In genomic region chr6:119043265-119043664, GRCh38 we compare ENCODE assay signal across 30 cellular contexts. TPM values are rescaled to one million over a fixed set of nuclear protein-coding genes. Genes with fewer than 3 reads are reported as not detected.
DNase-seq lines count a peak whose midpoint lies in the region; ATAC-seq and TF ChIP-seq lines count a peak whose summit lies in the region.
"Had no signal": no experiment of that assay in that cellular context is flagged by ENCODE, and none has a peak within 500 bp of the region (broad histone marks: within the 10 kb centered on the region; RNA-seq: fewer than 3 reads in every experiment).

No MANE protein-coding gene starts in this region.

- ATAC-seq in activated CD8-positive, alpha-beta T cell treated with anti-CD3 and anti-CD28 coated beads for 36 hours, result peak; percentile 76
- no peak for ATAC-seq in activated CD8-positive, alpha-beta T cell treated with anti-CD3 and anti-CD28 coated beads, Interleukin-2, amount 10 ng/mL, durations not matched to agents 7 days and 5 days
- peak; percentile 30 for ATAC-seq in GM18907 (IDR thresholded peaks at IDR 0.05; ENCODE audit: unreplicated experiment)
- peak; percentile 30 for ATAC-seq in HG03520 (IDR thresholded peaks at IDR 0.05; ENCODE audit: unreplicated experiment)
- ATAC-seq in foreskin keratinocyte, result peak; percentile 29
- ATAC-seq in HG02973 (IDR thresholded peaks at IDR 0.05; ENCODE audit: unreplicated experiment), result no peak
- no peak for ATAC-seq in HG03095 (IDR thresholded peaks at IDR 0.05; ENCODE audit: unreplicated experiment)
- ATAC-seq: naive thymus-derived CD4-positive, alpha-beta T cell had no signal

- H3K4me1 Mint-ChIP-seq in activated CD8-positive, alpha-beta T cell treated with anti-CD3 and anti-CD28 coated beads for 36 hours (ENCODE audit: low read depth), result peaks cover 11% of the 10 kb centered on the region
- H3K4me1 Mint-ChIP-seq in activated CD8-positive, alpha-beta T cell treated with anti-CD3 and anti-CD28 coated beads, Interleukin-2, amount 10 ng/mL, durations not matched to agents 7 days and 5 days (ENCODE audit: low read depth), result peaks cover 2% of the 10 kb centered on the region
- H3K4me1 Mint-ChIP-seq: B cell; CD8-positive, alpha-beta memory T cell had no signal

- H3K27me3 ChIP-seq in foreskin keratinocyte, result no peaks in the 10 kb centered on the region
- H3K27me3 ChIP-seq: breast epithelium, sigmoid colon, SJCRH30, stomach, tibial artery had no signal

- no peaks in the 10 kb centered on the region for H3K27me3 Mint-ChIP-seq in activated CD8-positive, alpha-beta T cell treated with anti-CD3 and anti-CD28 coated beads for 36 hours
- no peaks in the 10 kb centered on the region for H3K27me3 Mint-ChIP-seq in activated CD8-positive, alpha-beta T cell treated with anti-CD3 and anti-CD28 coated beads, Interleukin-2, amount 10 ng/mL, durations not matched to agents 7 days and 5 days (ENCODE audit: low read depth)
- H3K27me3 Mint-ChIP-seq: naive thymus-derived CD4-positive, alpha-beta T cell; progenitor cell of endocrine pancreas had no signal

- CTCF ChIA-PET in activated CD8-positive, alpha-beta T cell treated with anti-CD3 and anti-CD28 coated beads for 36 hours (lab: Charles Lee), result no interaction called here
- CTCF ChIA-PET in activated CD8-positive, alpha-beta T cell treated with anti-CD3 and anti-CD28 coated beads, Interleukin-2, amount 10 ng/mL, durations not matched to agents 7 days and 5 days (lab: Charles Lee), result no interaction called here

- no peak overlapping the region for H3K4me3 Mint-ChIP-seq in activated CD8-positive, alpha-beta T cell treated with anti-CD3 and anti-CD28 coated beads for 36 hours
- no peak overlapping the region for H3K4me3 Mint-ChIP-seq in activated CD8-positive, alpha-beta T cell treated with anti-CD3 and anti-CD28 coated beads, Interleukin-2, amount 10 ng/mL, durations not matched to agents 7 days and 5 days
- H3K4me3 Mint-ChIP-seq: B cell; CD8-positive, alpha-beta memory T cell; naive thymus-derived CD4-positive, alpha-beta T cell had no signal

- POLR2A ChIA-PET in activated CD8-positive, alpha-beta T cell treated with anti-CD3 and anti-CD28 coated beads for 36 hours (lab: Charles Lee), result interaction anchor here (0.6 to 0.9 kb wide), 2 partner anchors 105 to 302 kb away, joined by 3 read pairs; no protein-coding TSS in a partner anchor
- POLR2A ChIA-PET in activated CD8-positive, alpha-beta T cell treated with anti-CD3 and anti-CD28 coated beads, Interleukin-2, amount 10 ng/mL, durations not matched to agents 7 days and 5 days (lab: Charles Lee), result interaction anchor here (0.6 kb wide), 1 partner anchor 50 kb away, joined by 5 read pairs; no protein-coding TSS in a partner anchor

- H3K27ac ChIP-seq in foreskin keratinocyte, result no peak overlapping the region
- H3K27ac ChIP-seq: breast epithelium, HL-60, sigmoid colon, SJCRH30, stomach, tibial artery had no signal

- TF ChIP-seq CTCF in activated CD8-positive, alpha-beta T cell treated with anti-CD3 and anti-CD28 coated beads for 36 hours (IDR thresholded peaks at IDR 0.05), result no peak
- TF ChIP-seq CTCF in foreskin keratinocyte (conservative IDR thresholded peaks at IDR 0.05), result no peak

- H3K27ac Mint-ChIP-seq in activated CD8-positive, alpha-beta T cell treated with anti-CD3 and anti-CD28 coated beads for 36 hours, result no peak overlapping the region
- no peak overlapping the region for H3K27ac Mint-ChIP-seq in activated CD8-positive, alpha-beta T cell treated with anti-CD3 and anti-CD28 coated beads, Interleukin-2, amount 10 ng/mL, durations not matched to agents 7 days and 5 days
- H3K27ac Mint-ChIP-seq: B cell, progenitor cell of endocrine pancreas had no signal

- peak; percentile 10 for DNase-seq in activated CD8-positive, alpha-beta T cell treated with anti-CD3 and anti-CD28 coated beads for 36 hours
- DNase-seq in activated CD8-positive, alpha-beta T cell treated with anti-CD3 and anti-CD28 coated beads, Interleukin-2, amount 10 ng/mL, durations not matched to agents 7 days and 5 days, result no peak
- DNase-seq in foreskin keratinocyte, result peak in 1 of 2 donors; percentile 22
- no peak for DNase-seq in KG1 (lab: John Stamatoyannopoulos, UW)
- DNase-seq: activated gamma-delta T cell; CD8-positive, alpha-beta memory T cell; DMS 273 treated with DMSO at 0.1 percent for 48 hours; effector memory CD4-positive, alpha-beta T cell; EL; erythroblast; Karpas-422; kidney; midbrain; naive thymus-derived CD4-positive, alpha-beta T cell; NCI-H1417 treated with DMSO at 0.1 percent for 48 hours; NCI-H2081 treated with DMSO at 0.1 percent for 48 hours; NCI-H345; NCI-H748 treated with DMSO at 0.1 percent for 48 hours; sigmoid colon; SJCRH30; stomach; tibial artery had no signal

- intact Hi-C loops in activated CD8-positive, alpha-beta T cell treated with anti-CD3 and anti-CD28 coated beads for 36 hours (cut with micrococcal nuclease), result no loop called here

- no peaks in the 10 kb centered on the region for H3K36me3 Mint-ChIP-seq in activated CD8-positive, alpha-beta T cell treated with anti-CD3 and anti-CD28 coated beads for 36 hours (ENCODE audit: low read depth)
- no peaks in the 10 kb centered on the region for H3K36me3 Mint-ChIP-seq in activated CD8-positive, alpha-beta T cell treated with anti-CD3 and anti-CD28 coated beads, Interleukin-2, amount 10 ng/mL, durations not matched to agents 7 days and 5 days (ENCODE audit: low read depth)

- no peaks in the 10 kb centered on the region for H3K9me3 Mint-ChIP-seq in activated CD8-positive, alpha-beta T cell treated with anti-CD3 and anti-CD28 coated beads for 36 hours
- H3K9me3 Mint-ChIP-seq in activated CD8-positive, alpha-beta T cell treated with anti-CD3 and anti-CD28 coated beads, Interleukin-2, amount 10 ng/mL, durations not matched to agents 7 days and 5 days (ENCODE audit: insufficient read depth), result no peaks in the 10 kb centered on the region
- H3K9me3 Mint-ChIP-seq: CD8-positive, alpha-beta memory T cell had no signal

- no peaks in the 10 kb centered on the region for H3K4me1 ChIP-seq in foreskin keratinocyte
- H3K4me1 ChIP-seq: breast epithelium, sigmoid colon, stomach, tibial artery had no signal

RNA-seq across cellular contexts. Expression of gene FAM184A, which starts 35.2 kb away (rescaled TPM):
- total RNA-seq in activated CD8-positive, alpha-beta T cell treated with anti-CD3 and anti-CD28 coated beads for 36 hours, result 1 to 10 TPM; 3.2 to 4.8 TPM
- 1 to 10 TPM; 2.2 to 2.7 TPM for total RNA-seq in activated CD8-positive, alpha-beta T cell treated with anti-CD3 and anti-CD28 coated beads, Interleukin-2, amount 10 ng/mL, durations not matched to agents 7 days and 5 days
- total RNA-seq in foreskin keratinocyte, result 0.14 and 0.17 TPM in 2 replicates
- 0.03 and 0.07 TPM in 2 replicates for polyA plus RNA-seq in foreskin keratinocyte

Comparison
In these comparisons a context has a peak if more than half of its experiments do, and no peak if none do; other contexts are left out.
1. ATAC-seq: peak in activated CD8-positive, alpha-beta T cell treated with anti-CD3 and anti-CD28 coated beads for 36 hours (single experiment), GM18907 (single experiment), HG03520 (single experiment) and foreskin keratinocyte (single experiment); none in activated CD8-positive, alpha-beta T cell treated with anti-CD3 and anti-CD28 coated beads, Interleukin-2, amount 10 ng/mL, durations not matched to agents 7 days and 5 days (single experiment), HG02973 (single experiment) and HG03095 (single experiment).